9 cellular contexts compared by ENCODE assay signal in genomic region chr13:29573190-29573589, GRCh38. TPM values are rescaled to one million over a fixed set of nuclear protein-coding genes. Genes with fewer than 3 reads are reported as not detected.
DNase-seq lines count a peak whose midpoint lies in the region; ATAC-seq and TF ChIP-seq lines count a peak whose summit lies in the region.
"Had no signal": no experiment of that assay in that cellular context is flagged by ENCODE, and none has a peak within 500 bp of the region (broad histone marks: within the 10 kb centered on the region; RNA-seq: fewer than 3 reads in every experiment).

No MANE protein-coding gene starts in this region.

- no peaks in the 10 kb centered on the region for H3K9me2 ChIP-seq in OCI-LY1 (ENCODE audit: low read depth, low read length)

- H3K9ac ChIP-seq in mammary epithelial cell (ENCODE audit: insufficient read depth, low read length), result no peak overlapping the region
- H3K9ac ChIP-seq in OCI-LY1 (ENCODE audit: low read length), result no peak overlapping the region

- CTCF ChIA-PET in MCF 10A (lab: Yijun Ruan, JAX) (interaction anchor here (0.8 to 1.1 kb wide), 2 partner anchors 35 to 104 kb away, joined by 3 read pairs; no protein-coding TSS in a partner anchor), mammary epithelial cell (lab: Charles Lee; ENCODE audit: low non-redundant PET) (no interaction called here), HEK293T (lab: Yijun Ruan, JAX) (interaction anchor here (0.7 kb wide), 1 partner anchor 10 kb away, joined by 3 read pairs; no protein-coding TSS in a partner anchor)

- H3K27ac Mint-ChIP-seq in MCF 10A (ENCODE audit: low read depth, unreplicated experiment), result peak overlapping the region; percentile 18

- peaks cover 39% of the 10 kb centered on the region for H3K4me1 Mint-ChIP-seq in MCF 10A (ENCODE audit: insufficient read depth, unreplicated experiment)

- H3F3A ChIP-seq in OCI-LY1 (ENCODE audit: insufficient read depth, low read length), result no peaks in the 10 kb centered on the region; the same call in 1 of the 2 replicates

- no peak for DNase-seq in MCF 10A (ENCODE audit: unreplicated experiment)
- no peak for DNase-seq in mammary epithelial cell
- peak; percentile 52 for DNase-seq in fibroblast of villous mesenchyme (ENCODE audit: low read depth)
- peak; percentile 56 for DNase-seq in superior temporal gyrus (ENCODE audit: extremely low spot score)
- no peak for DNase-seq in NCI-H146 (lab: John Stamatoyannopoulos, UW)
- DNase-seq in HEK293T (ENCODE audit: extremely low spot score), result no peak

- dilution Hi-C loops in mammary epithelial cell (cut with HindIII; ENCODE audit: low sequenced_read_pairs), result no loop called here

- H3K27me3 ChIP-seq in mammary epithelial cell (ENCODE audit: insufficient read depth, low read length) (no peaks in the 10 kb centered on the region), OCI-LY1 (ENCODE audit: insufficient read depth, low read length) (no peaks in the 10 kb centered on the region)
- H3K27me3 ChIP-seq: suprapubic skin had no signal

- no peaks in the 10 kb centered on the region for H3K9me3 Mint-ChIP-seq in MCF 10A (ENCODE audit: unreplicated experiment)

- H2AFZ ChIP-seq in mammary epithelial cell (ENCODE audit: low read depth, low read length), result no peak overlapping the region
- no peak overlapping the region for H2AFZ ChIP-seq in OCI-LY1 (ENCODE audit: low read length)

- no peak overlapping the region for H3K4me3 Mint-ChIP-seq in MCF 10A (ENCODE audit: unreplicated experiment)

- no peaks in the 10 kb centered on the region for H3K36me3 ChIP-seq in mammary epithelial cell (ENCODE audit: insufficient read depth, low read length)
- peaks cover 17% of the 10 kb centered on the region for H3K36me3 ChIP-seq in OCI-LY1 (ENCODE audit: insufficient read depth, low read length)
- H3K36me3 ChIP-seq: suprapubic skin had no signal

- H3K9me3 ChIP-seq in mammary epithelial cell (replicated peaks; ENCODE audit: insufficient read depth, low read length) (no peaks in the 10 kb centered on the region), OCI-LY1 (ENCODE audit: low read length) (no peaks in the 10 kb centered on the region)
- H3K9me3 ChIP-seq: suprapubic skin had no signal

- in situ Hi-C loops in mammary epithelial cell (cut with MboI; ENCODE audit: low sequenced_read_pairs in 2 of 2), result no loop called here

- H3K4me3 ChIP-seq in mammary epithelial cell (replicated peaks in 1 of 3; ENCODE audit: insufficient read depth in 1 of 3, low read depth in 2 of 3, low read length in 3 of 3) (no peak overlapping the region), OCI-LY1 (ENCODE audit: low read depth, low read length, poor library complexity, severe bottlenecking) (no peak overlapping the region), fibroblast of villous mesenchyme (ENCODE audit: low read depth, low read length) (no peak overlapping the region)
- H3K4me3 ChIP-seq: suprapubic skin had no signal

- no peaks in the 10 kb centered on the region for H3K27me3 Mint-ChIP-seq in MCF 10A (ENCODE audit: insufficient read depth, unreplicated experiment)

- 94% methylated on average over 8 of the region's 8 CpGs for WGBS in mammary epithelial cell (ENCODE audit: low coverage, missing lambda C conversion rate)

- intact Hi-C loops in MCF 10A (cut with micrococcal nuclease) (no loop called here), mammary epithelial cell (cut with micrococcal nuclease) (no loop called here)

- peaks cover 21% of the 10 kb centered on the region for H3K36me3 Mint-ChIP-seq in MCF 10A (ENCODE audit: insufficient read depth, unreplicated experiment)

- H3K4me1 ChIP-seq in mammary epithelial cell (ENCODE audit: insufficient read depth, low read length) (peaks cover 15% of the 10 kb centered on the region), OCI-LY1 (ENCODE audit: insufficient read depth, low read length, severe bottlenecking) (peaks cover 38% of the 10 kb centered on the region)

- H3K4me2 ChIP-seq in mammary epithelial cell (ENCODE audit: insufficient read depth, low read depth, low read length) (no peak overlapping the region), OCI-LY1 (ENCODE audit: low read length) (peak overlapping the region; percentile 7; the same call in 1 of the 2 replicates)

- H3K27ac ChIP-seq in mammary epithelial cell (ENCODE audit: insufficient read depth, low read depth, low read length) (no peak overlapping the region), OCI-LY1 (ENCODE audit: low read depth, low read length, poor library complexity, severe bottlenecking) (no peak overlapping the region)
- H3K27ac ChIP-seq: suprapubic skin had no signal

- POLR2A ChIA-PET in MCF 10A (lab: Yijun Ruan, JAX) (interaction anchor here (0.6 to 1.2 kb wide), 4 partner anchors 9 to 120 kb away, joined by 3 to 6 read pairs (median 4); no protein-coding TSS in a partner anchor), HEK293T (lab: Yijun Ruan, JAX) (no interaction called here)

- TF ChIP-seq CTCF in MCF 10A (IDR thresholded peaks at IDR 0.05; ENCODE audit: unreplicated experiment), result no peak
- no peak for TF ChIP-seq CTCF in mammary epithelial cell (conservative IDR thresholded peaks at IDR 0.05 in 1 of 2, IDR thresholded peaks at IDR 0.05 in 1 of 2; ENCODE audit: extremely low read depth in 1 of 2, insufficient read depth in 1 of 2, low read depth in 1 of 2, low read length in 2 of 2)
- TF ChIP-seq CTCF in OCI-LY1 (IDR thresholded peaks at IDR 0.05; ENCODE audit: low read length), result no peak
- no peak for TF ChIP-seq CTCF in fibroblast of villous mesenchyme (IDR thresholded peaks at IDR 0.05; ENCODE audit: insufficient read depth, low read depth, low read length)

- ATAC-seq in HG03571 (IDR thresholded peaks at IDR 0.05; ENCODE audit: unreplicated experiment), result no peak

- H4K20me1 ChIP-seq in mammary epithelial cell (ENCODE audit: insufficient read depth, low read length) (peaks cover 7% of the 10 kb centered on the region), OCI-LY1 (ENCODE audit: insufficient read depth, low read length) (no peaks in the 10 kb centered on the region; the same call in 1 of the 2 replicates)

- BruUV-seq in MCF 10A (replicated peaks; lab: Mats Ljungman, UMichigan) (no TSS peak), mammary epithelial cell (replicated peaks; lab: Mats Ljungman, UMichigan) (no TSS peak)

- peaks cover 98% of the 10 kb centered on the region for H3K79me2 ChIP-seq in mammary epithelial cell (ENCODE audit: insufficient read depth, low read length)
- H3K79me2 ChIP-seq in OCI-LY1 (ENCODE audit: insufficient read depth, low read length), result peaks cover 99% of the 10 kb centered on the region

TF ChIP-seq in HEK293T, 16 proteins besides CTCF, POLR2A, EP300 and RAD21:
- TF ChIP-seq FOXM1 (IDR thresholded peaks at IDR 0.05; ENCODE audit: borderline replicate concordance) (no peak), SUZ12 (IDR thresholded peaks at IDR 0.05) (no peak)

RNA-seq across cellular contexts. Expression of gene SLC7A1, which starts 22.3 kb away (rescaled TPM):
- total RNA-seq in MCF 10A (2022) (154 and 194 TPM in 2 replicates), mammary epithelial cell (100 to 1,000 TPM in 1 of 2 donors, 10 to 100 TPM in 1; 82.7 to 176 TPM), fibroblast of villous mesenchyme (27.7 and 28.1 TPM in 2 replicates)
- polyA plus RNA-seq in mammary epithelial cell, result 30.9 TPM
- 105 TPM for polyA minus RNA-seq in mammary epithelial cell

Comparison
In these comparisons a context has a peak if more than half of its experiments do, and no peak if none do; other contexts are left out.
1. DNase-seq: peak in fibroblast of villous mesenchyme (single experiment) and superior temporal gyrus (single experiment); none in MCF 10A (single experiment), mammary epithelial cell (single experiment), NCI-H146 (single experiment) and HEK293T (single experiment).